ENCODE assay signal across 16 cellular contexts in genomic region chr16:28820016-28820415, GRCh38. TPM values are rescaled to one million over a fixed set of nuclear protein-coding genes. Genes with fewer than 3 reads are reported as not detected.
A peak's percentile ranks its signal among the peaks of the same experiment; 100 is the strongest.
DNase-seq lines count a peak whose midpoint lies in the region; ATAC-seq and TF ChIP-seq lines count a peak whose summit lies in the region.
"Had no signal": no experiment of that assay in that cellular context is flagged by ENCODE, and none has a peak within 500 bp of the region (broad histone marks: within the 10 kb centered on the region; RNA-seq: fewer than 3 reads in every experiment).

No MANE protein-coding gene starts in this region.

- no peak for TF ChIP-seq CTCF in glutamatergic neuron (IDR thresholded peaks at IDR 0.05; ENCODE audit: partially characterized antibody, unreplicated experiment)
- no peak for TF ChIP-seq CTCF in endothelial cell (IDR thresholded peaks at IDR 0.05; ENCODE audit: unreplicated experiment)

- H3K4me1 Mint-ChIP-seq in activated naive CD8-positive, alpha-beta T cell treated with anti-CD3 and anti-CD28 coated beads for 36 hours = peaks cover 29% of the 10 kb centered on the region
- peaks cover 37% of the 10 kb centered on the region for H3K4me1 Mint-ChIP-seq in activated naive CD8-positive, alpha-beta T cell treated with anti-CD3 and anti-CD28 coated beads, Interleukin-2, amount 50 U/mL, for 24 hours
- H3K4me1 Mint-ChIP-seq in glutamatergic neuron (ENCODE audit: low read depth, unreplicated experiment) (peaks cover 2% of the 10 kb centered on the region), endothelial cell (ENCODE audit: unreplicated experiment) (peaks cover 10% of the 10 kb centered on the region)
- H3K4me1 Mint-ChIP-seq in stimulated activated naive B cell treated with anti-CD40 and anti-IgM and Interleukin-4, amounts not matched to agents 10 μg/mL and 1 μg/mL and 100 μg/mL, for 72 hours = peaks cover 12 to 38% of the 10 kb centered on the region in 2 donors

- peaks cover 2% of the 10 kb centered on the region for H3K9me3 Mint-ChIP-seq in activated naive CD8-positive, alpha-beta T cell treated with anti-CD3 and anti-CD28 coated beads for 36 hours
- H3K9me3 Mint-ChIP-seq in activated naive CD8-positive, alpha-beta T cell treated with anti-CD3 and anti-CD28 coated beads, Interleukin-2, amount 50 U/mL, for 24 hours = no peaks in the 10 kb centered on the region
- H3K9me3 Mint-ChIP-seq in glutamatergic neuron (ENCODE audit: unreplicated experiment) (peaks cover 5% of the 10 kb centered on the region), endothelial cell (ENCODE audit: unreplicated experiment) (no peaks in the 10 kb centered on the region)
- H3K9me3 Mint-ChIP-seq in stimulated activated naive B cell treated with anti-CD40 and anti-IgM and Interleukin-4, amounts not matched to agents 10 μg/mL and 1 μg/mL and 100 μg/mL, for 72 hours = no peaks in the 10 kb centered on the region
- H3K9me3 Mint-ChIP-seq: activated CD4-positive, alpha-beta memory T cell treated with anti-CD3 and anti-CD28 coated beads, Interleukin-2, amount 10 ng/mL, durations not matched to agents 7 days and 5 days had no signal

- H3K27ac Mint-ChIP-seq in activated naive CD8-positive, alpha-beta T cell treated with anti-CD3 and anti-CD28 coated beads for 36 hours = peak overlapping the region; percentile 47
- no peak overlapping the region for H3K27ac Mint-ChIP-seq in activated naive CD8-positive, alpha-beta T cell treated with anti-CD3 and anti-CD28 coated beads, Interleukin-2, amount 50 U/mL, for 24 hours
- no peak overlapping the region for H3K27ac Mint-ChIP-seq in glutamatergic neuron (ENCODE audit: unreplicated experiment)
- peak overlapping the region; percentile 44 for H3K27ac Mint-ChIP-seq in stimulated activated naive B cell treated with anti-CD40 and anti-IgM and Interleukin-4, amounts not matched to agents 10 μg/mL and 1 μg/mL and 100 μg/mL, for 72 hours
- no peak overlapping the region for H3K27ac Mint-ChIP-seq in endothelial cell (ENCODE audit: unreplicated experiment)
- H3K27ac Mint-ChIP-seq: activated CD4-positive, alpha-beta memory T cell treated with anti-CD3 and anti-CD28 coated beads, Interleukin-2, amount 10 ng/mL, durations not matched to agents 7 days and 5 days had no signal

- DNase-seq in activated naive CD8-positive, alpha-beta T cell treated with anti-CD3 and anti-CD28 coated beads for 36 hours = no peak
- DNase-seq in activated naive CD8-positive, alpha-beta T cell treated with anti-CD3 and anti-CD28 coated beads, Interleukin-2, amount 50 U/mL, for 24 hours = no peak
- DNase-seq in RPMI8226 (peak; percentile 50), glutamatergic neuron (no peak), endothelial cell (ENCODE audit: low spot score) (no peak)
- DNase-seq in stimulated activated naive B cell treated with anti-CD40 and anti-IgM and Interleukin-4, amounts not matched to agents 10 μg/mL and 1 μg/mL and 100 μg/mL, for 72 hours = no peak
- DNase-seq: activated CD4-positive, alpha-beta memory T cell treated with anti-CD3 and anti-CD28 coated beads, Interleukin-2, amount 10 ng/mL, durations not matched to agents 7 days and 5 days; GOT3; KG1; NCI-H2171 treated with DMSO at 0.1 percent for 48 hours; NCI-H774; stimulated activated CD4-positive, alpha-beta T cell treated with anti-CD3 and anti-CD28 coated beads, Interleukin-4, amount 100 ng/mL, for 1 hour; WERI-Rb-1 had no signal

- no peak for ATAC-seq in activated naive CD8-positive, alpha-beta T cell treated with anti-CD3 and anti-CD28 coated beads, Interleukin-2, amount 50 U/mL, for 24 hours
- no peak for ATAC-seq in stimulated activated naive B cell treated with anti-CD40 and anti-IgM and Interleukin-4, amounts not matched to agents 10 μg/mL and 1 μg/mL and 100 μg/mL, for 72 hours (replicated peaks)
- ATAC-seq in HG03039 (IDR thresholded peaks at IDR 0.05; ENCODE audit: unreplicated experiment) (no peak), HG03354 (IDR thresholded peaks at IDR 0.05; ENCODE audit: poor library complexity, severe bottlenecking, unreplicated experiment) (no peak)
- ATAC-seq: left lung had no signal

- H3K4me3 Mint-ChIP-seq in activated naive CD8-positive, alpha-beta T cell treated with anti-CD3 and anti-CD28 coated beads for 36 hours = no peak overlapping the region
- H3K4me3 Mint-ChIP-seq in activated naive CD8-positive, alpha-beta T cell treated with anti-CD3 and anti-CD28 coated beads, Interleukin-2, amount 50 U/mL, for 24 hours = no peak overlapping the region
- peak overlapping the region; percentile 38 for H3K4me3 Mint-ChIP-seq in glutamatergic neuron (ENCODE audit: unreplicated experiment)
- no peak overlapping the region for H3K4me3 Mint-ChIP-seq in stimulated activated naive B cell treated with anti-CD40 and anti-IgM and Interleukin-4, amounts not matched to agents 10 μg/mL and 1 μg/mL and 100 μg/mL, for 72 hours
- no peak overlapping the region for H3K4me3 Mint-ChIP-seq in endothelial cell (ENCODE audit: unreplicated experiment)
- H3K4me3 Mint-ChIP-seq: activated CD4-positive, alpha-beta memory T cell treated with anti-CD3 and anti-CD28 coated beads, Interleukin-2, amount 10 ng/mL, durations not matched to agents 7 days and 5 days had no signal

- H3K27me3 Mint-ChIP-seq in activated naive CD8-positive, alpha-beta T cell treated with anti-CD3 and anti-CD28 coated beads for 36 hours = peaks cover 5% of the 10 kb centered on the region
- peaks cover 5% of the 10 kb centered on the region for H3K27me3 Mint-ChIP-seq in activated naive CD8-positive, alpha-beta T cell treated with anti-CD3 and anti-CD28 coated beads, Interleukin-2, amount 50 U/mL, for 24 hours
- H3K27me3 Mint-ChIP-seq in glutamatergic neuron (ENCODE audit: unreplicated experiment) (peaks cover 16% of the 10 kb centered on the region), endothelial cell (ENCODE audit: unreplicated experiment) (peaks cover 16% of the 10 kb centered on the region)
- H3K27me3 Mint-ChIP-seq in stimulated activated naive B cell treated with anti-CD40 and anti-IgM and Interleukin-4, amounts not matched to agents 10 μg/mL and 1 μg/mL and 100 μg/mL, for 72 hours = no peaks in the 10 kb centered on the region
- H3K27me3 Mint-ChIP-seq: activated CD4-positive, alpha-beta memory T cell treated with anti-CD3 and anti-CD28 coated beads, Interleukin-2, amount 10 ng/mL, durations not matched to agents 7 days and 5 days had no signal

- peaks cover 37% of the 10 kb centered on the region for H3K36me3 Mint-ChIP-seq in activated naive CD8-positive, alpha-beta T cell treated with anti-CD3 and anti-CD28 coated beads for 36 hours
- peaks cover 32% of the 10 kb centered on the region for H3K36me3 Mint-ChIP-seq in activated naive CD8-positive, alpha-beta T cell treated with anti-CD3 and anti-CD28 coated beads, Interleukin-2, amount 50 U/mL, for 24 hours (ENCODE audit: low read depth)
- H3K36me3 Mint-ChIP-seq in glutamatergic neuron (ENCODE audit: unreplicated experiment) (no peaks in the 10 kb centered on the region), endothelial cell (ENCODE audit: low read depth, unreplicated experiment) (peaks cover 10% of the 10 kb centered on the region)
- peaks cover 21 to 33% of the 10 kb centered on the region in 2 donors for H3K36me3 Mint-ChIP-seq in stimulated activated naive B cell treated with anti-CD40 and anti-IgM and Interleukin-4, amounts not matched to agents 10 μg/mL and 1 μg/mL and 100 μg/mL, for 72 hours

RNA-seq across cellular contexts. Expression of gene ATXN2L, which starts 2.8 kb away (rescaled TPM):
- total RNA-seq in activated naive CD8-positive, alpha-beta T cell treated with anti-CD3 and anti-CD28 coated beads for 36 hours = 100 to 1,000 TPM; 296 to 308 TPM
- total RNA-seq in glutamatergic neuron (ENCODE audit: unreplicated experiment) (261 TPM), endothelial cell (ENCODE audit: unreplicated experiment) (184 TPM)

RNA-seq across cellular contexts. Expression of gene TUFM, which starts 26.1 kb away (rescaled TPM):
- total RNA-seq in activated naive CD8-positive, alpha-beta T cell treated with anti-CD3 and anti-CD28 coated beads for 36 hours = 100 to 1,000 TPM; 360 to 382 TPM
- total RNA-seq in glutamatergic neuron (ENCODE audit: unreplicated experiment) (143 TPM), endothelial cell (ENCODE audit: unreplicated experiment) (173 TPM)

RNA-seq across cellular contexts. Expression of gene SH2B1, which starts 43.6 kb away (rescaled TPM):
- 10 to 100 TPM; 33.8 to 34.7 TPM for total RNA-seq in activated naive CD8-positive, alpha-beta T cell treated with anti-CD3 and anti-CD28 coated beads for 36 hours
- total RNA-seq in glutamatergic neuron (ENCODE audit: unreplicated experiment) (72.1 TPM), endothelial cell (ENCODE audit: unreplicated experiment) (46.9 TPM)

RNA-seq across cellular contexts. Expression of gene ATP2A1, which starts 58.3 kb away (rescaled TPM):
- total RNA-seq in activated naive CD8-positive, alpha-beta T cell treated with anti-CD3 and anti-CD28 coated beads for 36 hours = 1 to 10 TPM; 2.0 to 2.8 TPM
- total RNA-seq in glutamatergic neuron (ENCODE audit: unreplicated experiment) (4.5 TPM), endothelial cell (ENCODE audit: unreplicated experiment) (1.9 TPM)

Comparison
In these comparisons a context has a peak if more than half of its experiments do, and no peak if none do; other contexts are left out.
1. H3K27ac Mint-ChIP-seq: peak in activated naive CD8-positive, alpha-beta T cell treated with anti-CD3 and anti-CD28 coated beads for 36 hours (single experiment) and stimulated activated naive B cell treated with anti-CD40 and anti-IgM and Interleukin-4, amounts not matched to agents 10 μg/mL and 1 μg/mL and 100 μg/mL, for 72 hours (single experiment); none in activated naive CD8-positive, alpha-beta T cell treated with anti-CD3 and anti-CD28 coated beads, Interleukin-2, amount 50 U/mL, for 24 hours (single experiment), glutamatergic neuron (single experiment) and endothelial cell (single experiment).